ENCODE assay signal across 8 cellular contexts in genomic region chr11:67373916-67374570, GRCh38. TPM values are rescaled to one million over a fixed set of nuclear protein-coding genes. Genes with fewer than 3 reads are reported as not detected.
DNase-seq lines count a peak whose midpoint lies in the region; ATAC-seq and FAIRE-seq lines count a peak whose summit lies in the region.

No MANE protein-coding gene starts in this region.

- H3K27me3 Mint-ChIP-seq in activated CD8-positive, alpha-beta T cell treated with anti-CD3 and anti-CD28 coated beads, Interleukin-2, amount 10 ng/mL, durations not matched to agents 7 days and 5 days (ENCODE audit: low read depth) = peaks cover 53% of the 10 kb centered on the region
- H3K27me3 Mint-ChIP-seq in naive B cell = no peaks in the 10 kb centered on the region

- H3K36me3 Mint-ChIP-seq in activated CD8-positive, alpha-beta T cell treated with anti-CD3 and anti-CD28 coated beads, Interleukin-2, amount 10 ng/mL, durations not matched to agents 7 days and 5 days (ENCODE audit: low read depth) = no peaks in the 10 kb centered on the region
- H3K36me3 Mint-ChIP-seq in naive B cell = no peaks in the 10 kb centered on the region

- no peaks in the 10 kb centered on the region for H3K9me3 Mint-ChIP-seq in activated CD8-positive, alpha-beta T cell treated with anti-CD3 and anti-CD28 coated beads, Interleukin-2, amount 10 ng/mL, durations not matched to agents 7 days and 5 days (ENCODE audit: insufficient read depth)
- no peaks in the 10 kb centered on the region for H3K9me3 Mint-ChIP-seq in naive B cell

- peak overlapping the region; percentile 42 for H3K27ac Mint-ChIP-seq in activated CD8-positive, alpha-beta T cell treated with anti-CD3 and anti-CD28 coated beads, Interleukin-2, amount 10 ng/mL, durations not matched to agents 7 days and 5 days
- peak overlapping the region in 5 of 6 donors; percentile 91 to 95 (median 92) for H3K27ac Mint-ChIP-seq in naive B cell

- H3K4me1 Mint-ChIP-seq in activated CD8-positive, alpha-beta T cell treated with anti-CD3 and anti-CD28 coated beads, Interleukin-2, amount 10 ng/mL, durations not matched to agents 7 days and 5 days (ENCODE audit: low read depth) = peaks cover 52% of the 10 kb centered on the region
- peaks cover 52 to 68% (median 62%) of the 10 kb centered on the region in 3 donors for H3K4me1 Mint-ChIP-seq in naive B cell

- H3K4me3 Mint-ChIP-seq in activated CD8-positive, alpha-beta T cell treated with anti-CD3 and anti-CD28 coated beads, Interleukin-2, amount 10 ng/mL, durations not matched to agents 7 days and 5 days = peak overlapping the region; percentile 72
- peak overlapping the region; percentile 86 to 100 (median 92) for H3K4me3 Mint-ChIP-seq in naive B cell

- CTCF ChIA-PET in activated CD8-positive, alpha-beta T cell treated with anti-CD3 and anti-CD28 coated beads, Interleukin-2, amount 10 ng/mL, durations not matched to agents 7 days and 5 days (lab: Charles Lee) = interaction anchor here (0.7 to 31.4 kb wide), 7 partner anchors 9 to 112 kb away, joined by 3 to 998 read pairs (median 5); partner anchors contain the start of gene POLD4

- peak; percentile 48 for FAIRE-seq in urothelium cell line (lab: Jason Lieb, UNC)

- DNase-seq in activated T-cell treated with anti-CD3 and anti-CD28 coated beads for 1 hour (ENCODE audit: low read depth) = peak; percentile 34
- no peak for DNase-seq in activated T-cell treated with anti-CD3 and anti-CD28 coated beads for 4 hours
- peak; percentile 47 for DNase-seq in MV-4-11 (lab: John Stamatoyannopoulos, UW)
- DNase-seq in activated CD8-positive, alpha-beta T cell treated with anti-CD3 and anti-CD28 coated beads, Interleukin-2, amount 10 ng/mL, durations not matched to agents 7 days and 5 days = peak; percentile 63
- peak; percentile 99 for DNase-seq in fibroblast of gingiva (ENCODE audit: low read depth)
- DNase-seq in naive B cell = peak; percentile 60
- peak; percentile 90 for DNase-seq in urothelium cell line (ENCODE audit: low spot score)
- DNase-seq in cerebellar nuclear complex (lab: John Stamatoyannopoulos, UW) = no peak

- POLR2A ChIA-PET in activated CD8-positive, alpha-beta T cell treated with anti-CD3 and anti-CD28 coated beads, Interleukin-2, amount 10 ng/mL, durations not matched to agents 7 days and 5 days (lab: Charles Lee) = interaction anchor here (1.0 to 2.3 kb wide), 2 partner anchors 9 to 21 kb away, joined by 3 to 9 read pairs; partner anchors contain the start of gene POLD4

- ATAC-seq in activated CD8-positive, alpha-beta T cell treated with anti-CD3 and anti-CD28 coated beads, Interleukin-2, amount 10 ng/mL, durations not matched to agents 7 days and 5 days = peak; percentile 48
- ATAC-seq in naive B cell (ENCODE audit: low read depth in 2 of 2) = peak; percentile 45 to 50

RNA-seq across cellular contexts. Expression of gene CLCF1, which starts 0.6 kb away (rescaled TPM):
- under 1 TPM; 0.29 to 0.50 TPM for total RNA-seq in activated CD8-positive, alpha-beta T cell treated with anti-CD3 and anti-CD28 coated beads, Interleukin-2, amount 10 ng/mL, durations not matched to agents 7 days and 5 days
- 10 to 100 TPM in 1 of 6 donors, 1 to 10 TPM in 5; 5.3 to 10.4 (median 7.7) TPM for polyA plus RNA-seq in naive B cell (ENCODE audit: low read depth in 6 of 6)

RNA-seq across cellular contexts. Expression of gene RAD9A, which starts 17.7 kb away (rescaled TPM):
- total RNA-seq in activated CD8-positive, alpha-beta T cell treated with anti-CD3 and anti-CD28 coated beads, Interleukin-2, amount 10 ng/mL, durations not matched to agents 7 days and 5 days = 10 to 100 TPM; 59.5 to 60.4 TPM
- polyA plus RNA-seq in naive B cell (ENCODE audit: low read depth in 6 of 6) = 10 to 100 TPM in 4 of 6 donors, 1 to 10 TPM in 2; 6.7 to 17.5 (median 11.0) TPM

RNA-seq across cellular contexts. Expression of gene POLD4, which starts 20.7 kb away (rescaled TPM):
- 10 to 100 TPM; 53.2 to 56.7 TPM for total RNA-seq in activated CD8-positive, alpha-beta T cell treated with anti-CD3 and anti-CD28 coated beads, Interleukin-2, amount 10 ng/mL, durations not matched to agents 7 days and 5 days
- polyA plus RNA-seq in naive B cell (ENCODE audit: low read depth in 6 of 6) = 100 to 1,000 TPM; 340 to 535 (median 458) TPM

RNA-seq across cellular contexts. Expression of gene PPP1CA, which starts 27.6 kb away (rescaled TPM):
- 100 to 1,000 TPM; 429 to 434 TPM for total RNA-seq in activated CD8-positive, alpha-beta T cell treated with anti-CD3 and anti-CD28 coated beads, Interleukin-2, amount 10 ng/mL, durations not matched to agents 7 days and 5 days
- polyA plus RNA-seq in naive B cell (ENCODE audit: low read depth in 6 of 6) = 100 to 1,000 TPM; 492 to 795 (median 530) TPM

RNA-seq across cellular contexts. Expression of gene TBC1D10C, which starts 29.8 kb away (rescaled TPM):
- 100 to 1,000 TPM; 345 to 352 TPM for total RNA-seq in activated CD8-positive, alpha-beta T cell treated with anti-CD3 and anti-CD28 coated beads, Interleukin-2, amount 10 ng/mL, durations not matched to agents 7 days and 5 days
- polyA plus RNA-seq in naive B cell (ENCODE audit: low read depth in 6 of 6) = 100 to 1,000 TPM; 190 to 304 (median 239) TPM

Comparison
In these comparisons a context has a peak if more than half of its experiments do, and no peak if none do; other contexts are left out.
1. DNase-seq: peak in activated T-cell treated with anti-CD3 and anti-CD28 coated beads for 1 hour (single experiment), MV-4-11 (single experiment), activated CD8-positive, alpha-beta T cell treated with anti-CD3 and anti-CD28 coated beads, Interleukin-2, amount 10 ng/mL, durations not matched to agents 7 days and 5 days (single experiment), fibroblast of gingiva (single experiment), naive B cell (single experiment) and urothelium cell line (single experiment); none in activated T-cell treated with anti-CD3 and anti-CD28 coated beads for 4 hours (single experiment) and cerebellar nuclear complex (0 of 2).